ENCODE assay signal across 10 cellular contexts in the genomic region with DNA sequence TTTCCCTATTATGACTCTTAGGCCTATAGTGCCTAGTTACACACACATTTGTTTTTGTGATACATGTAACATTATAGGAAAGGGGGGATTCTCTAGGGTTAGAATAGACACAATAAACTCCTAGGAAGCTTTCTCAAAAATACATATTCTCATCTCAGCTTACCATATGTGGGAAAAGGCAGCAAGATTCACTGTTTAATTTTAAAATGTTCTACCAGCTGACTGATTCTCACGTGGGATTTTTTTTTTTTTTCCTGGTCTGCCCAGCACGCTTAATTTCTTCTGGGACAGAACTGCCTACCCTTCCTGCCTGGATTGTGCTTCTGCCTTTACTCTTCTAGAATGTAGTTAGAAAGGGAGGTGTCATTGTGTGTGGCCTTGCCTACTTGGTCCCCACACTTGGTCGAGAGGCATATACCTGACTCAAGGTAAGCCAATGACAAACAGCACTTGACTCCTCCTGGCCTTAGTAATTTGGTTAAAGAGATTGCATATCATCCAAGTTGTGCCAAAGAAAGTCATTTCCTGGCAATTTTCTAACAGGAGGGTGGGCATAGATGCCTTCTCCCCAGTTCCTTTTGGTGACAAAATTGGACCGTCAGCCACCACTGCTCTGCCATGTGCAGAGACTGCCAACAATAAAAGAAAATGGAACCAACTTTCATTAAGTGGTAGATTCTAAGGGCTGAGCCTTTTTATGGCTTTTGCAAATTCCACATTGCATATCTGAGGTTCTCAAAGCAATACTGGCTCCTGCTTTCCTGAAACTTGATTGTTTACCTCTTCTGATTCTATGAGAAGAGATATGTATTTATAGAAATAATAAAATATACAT. TPM values are rescaled to one million over a fixed set of nuclear protein-coding genes. Genes with fewer than 3 reads are reported as not detected.
A peak's percentile ranks its signal among the peaks of the same experiment; 100 is the strongest.
DNase-seq lines count a peak whose midpoint lies in the region; ATAC-seq and TF ChIP-seq lines count a peak whose summit lies in the region.
"Had no signal": no experiment of that assay in that cellular context is flagged by ENCODE, and none has a peak within 500 bp of the region (broad histone marks: within the 10 kb centered on the region; RNA-seq: fewer than 3 reads in every experiment).

No MANE protein-coding gene starts in this region.

- ATAC-seq in heart left ventricle (no peak), left cardiac atrium (no peak), right lobe of liver (no peak), upper lobe of right lung (no peak), GM21723 (IDR thresholded peaks at IDR 0.05; ENCODE audit: unreplicated experiment) (no peak), GM18517 (IDR thresholded peaks at IDR 0.05; ENCODE audit: unreplicated experiment) (no peak)
- no peak for ATAC-seq in activated CD8-positive, alpha-beta T cell treated with anti-CD3 and anti-CD28 coated beads, Interleukin-2, amount 10 ng/mL, durations not matched to agents 7 days and 5 days

- peak overlapping the region in 3 of 12 donors; percentile 62 to 76 (median 74) for H3K4me3 ChIP-seq in heart left ventricle
- H3K4me3 ChIP-seq in right lobe of liver: peak overlapping the region in 1 of 3 donors; percentile 59
- H3K4me3 ChIP-seq in upper lobe of right lung: peak overlapping the region; percentile 72

- intact Hi-C loops in heart left ventricle (cut with DNase I) (loop anchor here in 7 of 10 donors (1.0 to 10.0 kb wide), 12 partner anchors 7 to 319 kb away; a partner anchor contains a TSS), left cardiac atrium (cut with DNase I) (loop anchor here (5.0 kb wide), 2 partner anchors 141 to 264 kb away; no protein-coding TSS in a partner anchor), right lobe of liver (cut with DNase I) (loop anchor here in 1 of 2 donors (10.0 kb wide), 1 partner anchor 267 kb away; no protein-coding TSS in a partner anchor), upper lobe of right lung (cut with DNase I) (no loop called here)

- H3K4me1 Mint-ChIP-seq in activated CD8-positive, alpha-beta T cell treated with anti-CD3 and anti-CD28 coated beads, Interleukin-2, amount 10 ng/mL, durations not matched to agents 7 days and 5 days (ENCODE audit: low read depth): peaks cover 64% of the 10 kb centered on the region

- peak overlapping the region; percentile 88 for H3K4me3 Mint-ChIP-seq in activated CD8-positive, alpha-beta T cell treated with anti-CD3 and anti-CD28 coated beads, Interleukin-2, amount 10 ng/mL, durations not matched to agents 7 days and 5 days

- CTCF ChIA-PET in activated CD8-positive, alpha-beta T cell treated with anti-CD3 and anti-CD28 coated beads, Interleukin-2, amount 10 ng/mL, durations not matched to agents 7 days and 5 days (lab: Charles Lee): interaction anchor here (0.6 to 1.4 kb wide), 6 partner anchors 21 to 319 kb away, joined by 3 to 6 read pairs (median 4); no protein-coding TSS in a partner anchor

- H3K4me1 ChIP-seq in heart left ventricle: peaks cover 0 to 25% (median 10%) of the 10 kb centered on the region in 12 donors
- peaks cover 0 to 29% (median 10%) of the 10 kb centered on the region in 4 donors for H3K4me1 ChIP-seq in right lobe of liver
- peaks cover 20% of the 10 kb centered on the region for H3K4me1 ChIP-seq in upper lobe of right lung

- TF ChIP-seq POLR2A in heart left ventricle (IDR thresholded peaks at IDR 0.05) (no peak), right lobe of liver (IDR thresholded peaks at IDR 0.05) (no peak)

- peaks cover 13% of the 10 kb centered on the region for H3K9me3 Mint-ChIP-seq in activated CD8-positive, alpha-beta T cell treated with anti-CD3 and anti-CD28 coated beads, Interleukin-2, amount 10 ng/mL, durations not matched to agents 7 days and 5 days (ENCODE audit: insufficient read depth)

- H3K27me3 ChIP-seq in heart left ventricle: no peaks in the 10 kb centered on the region
- no peaks in the 10 kb centered on the region for H3K27me3 ChIP-seq in right lobe of liver
- no peaks in the 10 kb centered on the region for H3K27me3 ChIP-seq in upper lobe of right lung

- 95 to 96% (median 95%) methylated on average over 4 of the region's 4 CpGs for WGBS in heart left ventricle, 4 donors
- 72% methylated on average over 4 of the region's 4 CpGs for WGBS in right lobe of liver (ENCODE audit: insufficient coverage, low coverage, low lambda C conversion rate, missing lambda C conversion rate)

- H3K9me3 ChIP-seq in heart left ventricle (no peaks in the 10 kb centered on the region), right lobe of liver (no peaks in the 10 kb centered on the region), upper lobe of right lung (no peaks in the 10 kb centered on the region)

- H3K36me3 Mint-ChIP-seq in activated CD8-positive, alpha-beta T cell treated with anti-CD3 and anti-CD28 coated beads, Interleukin-2, amount 10 ng/mL, durations not matched to agents 7 days and 5 days (ENCODE audit: low read depth): peaks cover 25% of the 10 kb centered on the region

- no peaks in the 10 kb centered on the region for H3K27me3 Mint-ChIP-seq in activated CD8-positive, alpha-beta T cell treated with anti-CD3 and anti-CD28 coated beads, Interleukin-2, amount 10 ng/mL, durations not matched to agents 7 days and 5 days (ENCODE audit: low read depth)

- no peak for DNase-seq in heart left ventricle
- no peak for DNase-seq in left cardiac atrium
- no peak for DNase-seq in activated CD8-positive, alpha-beta T cell treated with anti-CD3 and anti-CD28 coated beads, Interleukin-2, amount 10 ng/mL, durations not matched to agents 7 days and 5 days
- DNase-seq in right lobe of liver: no peak
- no peak for DNase-seq in upper lobe of right lung
- no peak for DNase-seq in 8988T
- DNase-seq: NCI-H446; stimulated activated naive CD4-positive, alpha-beta T cell had no signal

- H3K27ac ChIP-seq in heart left ventricle (peak overlapping the region in 10 of 12 donors; percentile 51 to 93 (median 85)), right lobe of liver (peak overlapping the region; percentile 95 to 98 (median 97)), upper lobe of right lung (peak overlapping the region; percentile 93)

- H3K27ac Mint-ChIP-seq in activated CD8-positive, alpha-beta T cell treated with anti-CD3 and anti-CD28 coated beads, Interleukin-2, amount 10 ng/mL, durations not matched to agents 7 days and 5 days: peak overlapping the region; percentile 97

- TF ChIP-seq CTCF in heart left ventricle (IDR thresholded peaks at IDR 0.05) (no peak), right lobe of liver (IDR thresholded peaks at IDR 0.05) (no peak), upper lobe of right lung (IDR thresholded peaks at IDR 0.05) (no peak)

- POLR2A ChIA-PET in activated CD8-positive, alpha-beta T cell treated with anti-CD3 and anti-CD28 coated beads, Interleukin-2, amount 10 ng/mL, durations not matched to agents 7 days and 5 days (lab: Charles Lee): interaction anchor here (1.0 to 2.3 kb wide), 7 partner anchors 8 to 343 kb away, joined by 3 to 14 read pairs (median 4); a partner anchor contains a TSS

- H3K36me3 ChIP-seq in heart left ventricle (no peaks in the 10 kb centered on the region), right lobe of liver (no peaks in the 10 kb centered on the region), upper lobe of right lung (no peaks in the 10 kb centered on the region)

RNA-seq across cellular contexts. Expression of a gene that starts 8.0 kb away (rescaled TPM):
- total RNA-seq in heart left ventricle (1 to 10 TPM in 5 of 9 donors, under 1 TPM in 3, not detected in 1; 0.23 to 1.8 (median 1.0) TPM), left cardiac atrium (1 to 10 TPM in 1 of 2 donors, under 1 TPM in 1; 0.65 to 2.3 TPM), right lobe of liver (1 to 10 TPM in 1 of 6 experiments, under 1 TPM in 3, not detected in 2; 0.49 to 1.4 (median 0.74) TPM), upper lobe of right lung (2.1 TPM)
- under 1 TPM; 0.22 to 0.34 TPM for polyA plus RNA-seq in heart left ventricle
- under 1 TPM; 0.68 to 0.81 TPM for total RNA-seq in activated CD8-positive, alpha-beta T cell treated with anti-CD3 and anti-CD28 coated beads, Interleukin-2, amount 10 ng/mL, durations not matched to agents 7 days and 5 days
